Comparison of ENCODE assay signal across 8 cellular contexts in genomic region chr11:74988541-74989268, GRCh38. TPM values are rescaled to one million over a fixed set of nuclear protein-coding genes. Genes with fewer than 3 reads are reported as not detected.
DNase-seq lines count a peak whose midpoint lies in the region; ATAC-seq and TF ChIP-seq lines count a peak whose summit lies in the region.

NEU3 (plus strand) TSS chr11:74988933; CDS start chr11:74989061, 128 bp downstream.

- H3K9ac ChIP-seq in BLaER1 treated with 17β-estradiol and CSF1 and Interleukin-3, amounts not matched to agents 10 nM and 100 nM = peak within 1 kb of the TSS; percentile 82 to 94 (median 89)
- H3K9ac ChIP-seq in liver (ENCODE audit: low read depth in 1 of 2, low read length in 2 of 2) = peak within 1 kb of the TSS; percentile 89

- CTCF ChIA-PET in activated CD4-positive, alpha-beta T cell treated with anti-CD3 and anti-CD28 coated beads, Interleukin-2, amount 10 ng/mL, durations not matched to agents 7 days and 5 days (lab: Charles Lee) = interaction anchor here (1.0 to 2.0 kb wide), 5 partner anchors 10 to 48 kb away, joined by 3 to 9 read pairs (median 4); no protein-coding TSS in a partner anchor

- peak; percentile 76 for DNase-seq in GM19240 (ENCODE audit: insufficient read length, low spot score)
- peak; percentile 44 for DNase-seq in NCI-H524 treated with DMSO at 0.1 percent for 48 hours (lab: John Stamatoyannopoulos, UW)
- peak; percentile 89 for DNase-seq in activated CD4-positive, alpha-beta T cell treated with anti-CD3 and anti-CD28 coated beads, Interleukin-2, amount 10 ng/mL, durations not matched to agents 7 days and 5 days
- DNase-seq in stimulated activated CD4-positive, alpha-beta T cell treated with anti-CD3 and anti-CD28 coated beads, Interleukin-4, amount 100 ng/mL, for 24 hours = peak; percentile 84

- no peaks in the 10 kb centered on the region for H3K9me3 ChIP-seq in BLaER1 treated with 17β-estradiol and CSF1 and Interleukin-3, amounts not matched to agents 10 nM and 100 nM (replicated peaks in 1 of 11)
- H3K9me3 ChIP-seq in liver (ENCODE audit: control insufficient read depth in 4 of 4, low read length in 3 of 4) = no peaks in the 10 kb centered on the region

- H3K27me3 ChIP-seq in BLaER1 treated with 17β-estradiol and CSF1 and Interleukin-3, amounts not matched to agents 10 nM and 100 nM = no peaks in the 10 kb centered on the region
- no peaks in the 10 kb centered on the region for H3K27me3 ChIP-seq in liver (ENCODE audit: control insufficient read depth in 4 of 4, insufficient read depth in 4 of 4, low read length in 3 of 4)

- POLR2A ChIA-PET in activated CD4-positive, alpha-beta T cell treated with anti-CD3 and anti-CD28 coated beads, Interleukin-2, amount 10 ng/mL, durations not matched to agents 7 days and 5 days (lab: Charles Lee) = interaction anchor here (1.0 kb wide), 1 partner anchor 13 kb away, joined by 3 read pairs; no protein-coding TSS in a partner anchor

- peak in 1 of 2 donors; percentile 11 for TF ChIP-seq RAD21 in liver (IDR thresholded peaks at IDR 0.05)

- H3K4me1 Mint-ChIP-seq in activated CD4-positive, alpha-beta T cell treated with anti-CD3 and anti-CD28 coated beads, Interleukin-2, amount 10 ng/mL, durations not matched to agents 7 days and 5 days = peaks cover 28% of the 10 kb centered on the region
- peaks cover 40% of the 10 kb centered on the region for H3K4me1 Mint-ChIP-seq in dendritic cell treated with granulocyte-macrophage colony-stimulating factor and Interleukin-4, amounts not matched to agents 40 ng/mL and 50 ng/mL, for 4 days (ENCODE audit: low read depth)

- peak within 1 kb of the TSS; percentile 78 to 89 (median 84) for H3K4me3 ChIP-seq in BLaER1 treated with 17β-estradiol and CSF1 and Interleukin-3, amounts not matched to agents 10 nM and 100 nM
- H3K4me3 ChIP-seq in liver (ENCODE audit: low read depth in 1 of 3, low read length in 3 of 3) = peak within 1 kb of the TSS; percentile 45 to 92 (median 83)

- H3K27ac ChIP-seq in BLaER1 treated with 17β-estradiol and CSF1 and Interleukin-3, amounts not matched to agents 10 nM and 100 nM = peak within 1 kb of the TSS; percentile 70 to 91 (median 88)
- H3K27ac ChIP-seq in liver (ENCODE audit: low read depth in 1 of 2, low read length in 2 of 2) = peak within 1 kb of the TSS; percentile 72 to 86

- H3K9me3 Mint-ChIP-seq in activated CD4-positive, alpha-beta T cell treated with anti-CD3 and anti-CD28 coated beads, Interleukin-2, amount 10 ng/mL, durations not matched to agents 7 days and 5 days = no peaks in the 10 kb centered on the region
- H3K9me3 Mint-ChIP-seq in dendritic cell treated with granulocyte-macrophage colony-stimulating factor and Interleukin-4, amounts not matched to agents 40 ng/mL and 50 ng/mL, for 4 days = no peaks in the 10 kb centered on the region

- H3K4me2 ChIP-seq in BLaER1 treated with 17β-estradiol and CSF1 and Interleukin-3, amounts not matched to agents 10 nM and 100 nM = peak within 1 kb of the TSS; percentile 82 to 98 (median 89)

- ATAC-seq in HG03460 (IDR thresholded peaks at IDR 0.05; ENCODE audit: unreplicated experiment) = peak; percentile 82

- peaks cover 0 to 26% (median 0%) of the 10 kb centered on the region in 11 experiments; a peak in 4 of 22 replicates for H4K20me1 ChIP-seq in BLaER1 treated with 17β-estradiol and CSF1 and Interleukin-3, amounts not matched to agents 10 nM and 100 nM

- TF ChIP-seq CTCF in liver (IDR thresholded peaks at IDR 0.05; ENCODE audit: low read depth, low read length, missing input control) = no peak

- peaks cover 40 to 54% (median 48%) of the 10 kb centered on the region in 10 experiments for H3K4me1 ChIP-seq in BLaER1 treated with 17β-estradiol and CSF1 and Interleukin-3, amounts not matched to agents 10 nM and 100 nM
- H3K4me1 ChIP-seq in liver (ENCODE audit: control insufficient read depth in 4 of 4, insufficient read depth in 4 of 4, low read length in 3 of 4) = peaks cover 5 to 34% (median 25%) of the 10 kb centered on the region in 4 donors

- peaks cover 2% of the 10 kb centered on the region for H3K36me3 Mint-ChIP-seq in activated CD4-positive, alpha-beta T cell treated with anti-CD3 and anti-CD28 coated beads, Interleukin-2, amount 10 ng/mL, durations not matched to agents 7 days and 5 days (ENCODE audit: low read depth)
- peaks cover 26% of the 10 kb centered on the region for H3K36me3 Mint-ChIP-seq in dendritic cell treated with granulocyte-macrophage colony-stimulating factor and Interleukin-4, amounts not matched to agents 40 ng/mL and 50 ng/mL, for 4 days (ENCODE audit: low read depth)

- H3K4me3 Mint-ChIP-seq in activated CD4-positive, alpha-beta T cell treated with anti-CD3 and anti-CD28 coated beads, Interleukin-2, amount 10 ng/mL, durations not matched to agents 7 days and 5 days = peak within 1 kb of the TSS; percentile 90
- peak within 1 kb of the TSS; percentile 98 for H3K4me3 Mint-ChIP-seq in dendritic cell treated with granulocyte-macrophage colony-stimulating factor and Interleukin-4, amounts not matched to agents 40 ng/mL and 50 ng/mL, for 4 days

- intact Hi-C loops in dendritic cell treated with granulocyte-macrophage colony-stimulating factor and Interleukin-4, amounts not matched to agents 40 ng/mL and 50 ng/mL, for 4 days (cut with micrococcal nuclease) = loop anchor here (2.0 kb wide), 1 partner anchor 40 kb away; the partner anchor contains the start of genes SPCS2 and XRRA1

- no peaks in the 10 kb centered on the region for H3K27me3 Mint-ChIP-seq in activated CD4-positive, alpha-beta T cell treated with anti-CD3 and anti-CD28 coated beads, Interleukin-2, amount 10 ng/mL, durations not matched to agents 7 days and 5 days
- H3K27me3 Mint-ChIP-seq in dendritic cell treated with granulocyte-macrophage colony-stimulating factor and Interleukin-4, amounts not matched to agents 40 ng/mL and 50 ng/mL, for 4 days = no peaks in the 10 kb centered on the region

- H3K27ac Mint-ChIP-seq in activated CD4-positive, alpha-beta T cell treated with anti-CD3 and anti-CD28 coated beads, Interleukin-2, amount 10 ng/mL, durations not matched to agents 7 days and 5 days = peak within 1 kb of the TSS; percentile 90
- peak within 1 kb of the TSS; percentile 93 for H3K27ac Mint-ChIP-seq in dendritic cell treated with granulocyte-macrophage colony-stimulating factor and Interleukin-4, amounts not matched to agents 40 ng/mL and 50 ng/mL, for 4 days

- under 1% methylated on average over 46 of the region's 46 CpGs for WGBS in liver

- H3K36me3 ChIP-seq in BLaER1 treated with 17β-estradiol and CSF1 and Interleukin-3, amounts not matched to agents 10 nM and 100 nM = peaks cover 0 to 10% (median 4%) of the 10 kb centered on the region in 11 experiments; a peak in 14 of 22 replicates
- H3K36me3 ChIP-seq in liver (ENCODE audit: control insufficient read depth in 4 of 4, insufficient read depth in 3 of 4, low read depth in 1 of 4, low read length in 3 of 4) = no peaks in the 10 kb centered on the region

TF ChIP-seq in liver, 16 proteins besides CTCF, POLR2A, EP300 and RAD21 (continues in another document):
- TF ChIP-seq YY1 (IDR thresholded peaks at IDR 0.05) (peak; percentile 31), EGR1 (IDR thresholded peaks at IDR 0.05; ENCODE audit: low read depth in 2 of 2) (no peak), HNF4G (IDR thresholded peaks at IDR 0.05) (peak; percentile 23), SP1 (IDR thresholded peaks at IDR 0.05) (no peak), TAF1 (conservative IDR thresholded peaks at IDR 0.05) (peak; percentile 32), ZBTB33 (IDR thresholded peaks at IDR 0.05) (no peak), NR2F2 (IDR thresholded peaks at IDR 0.05) (no peak), FOXA2 (IDR thresholded peaks at IDR 0.05) (no peak), HNF4A (conservative IDR thresholded peaks at IDR 0.05) (peak in 1 of 2 donors; percentile 45), FOXA1 (IDR thresholded peaks at IDR 0.05) (no peak), MAX (IDR thresholded peaks at IDR 0.05) (peak; percentile 26), GABPA (IDR thresholded peaks at IDR 0.05 in 1 of 2, conservative IDR thresholded peaks at IDR 0.05 in 1 of 2) (peak; percentile 31 to 60)

RNA-seq across cellular contexts. Expression of gene NEU3, which starts in this region (rescaled TPM):
- 10 to 100 TPM; 10.9 to 12.5 TPM for total RNA-seq in activated CD4-positive, alpha-beta T cell treated with anti-CD3 and anti-CD28 coated beads, Interleukin-2, amount 10 ng/mL, durations not matched to agents 7 days and 5 days
- total RNA-seq in liver = 1 to 10 TPM; 8.0 to 9.5 TPM
- 1 to 10 TPM; 2.7 TPM for polyA plus RNA-seq in liver

Comparison
In these comparisons a context has a peak if more than half of its experiments do, and no peak if none do; other contexts are left out.
1. Peak in every context shown above with its lines: DNase-seq, ATAC-seq, H3K4me3 ChIP-seq and H3K27ac ChIP-seq.